In the genomic region with DNA sequence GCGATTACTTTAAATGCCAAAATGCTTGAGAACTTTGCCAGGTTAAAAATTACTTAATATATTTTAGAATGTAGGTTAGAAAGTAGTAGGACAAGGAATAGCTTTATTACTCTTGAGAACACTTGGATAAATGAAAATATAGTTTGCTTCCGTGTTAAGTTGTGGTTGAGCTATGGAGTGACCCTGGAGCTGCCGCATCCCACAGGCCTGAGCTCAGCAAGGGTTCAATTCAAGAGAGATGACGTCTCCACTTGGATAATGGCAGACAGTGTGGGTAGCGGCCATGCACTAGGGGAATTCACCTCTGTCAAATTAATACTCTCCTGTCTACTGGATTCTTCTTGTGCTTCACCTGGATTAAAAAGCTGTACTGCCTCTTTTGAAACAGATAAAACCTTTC, we compare ENCODE assay signal across 18 cellular contexts.
"Had no signal": no experiment of that assay in that cellular context is flagged by ENCODE, and none has a peak within 500 bp of the region (broad histone marks: within the 10 kb centered on the region; RNA-seq: fewer than 3 reads in every experiment).

No MANE protein-coding gene starts in this region.

- ATAC-seq: esophagus mucosa; heart left ventricle; left lobe of liver; naive thymus-derived CD8-positive, alpha-beta T cell; right cardiac atrium had no signal

- DNase-seq: effector CD4-positive, alpha-beta T cell; heart left ventricle; hippocampal formation; islet precursor cell; naive thymus-derived CD8-positive, alpha-beta T cell; nucleus accumbens; ovary; stimulated activated CD4-positive, alpha-beta T cell treated with anti-CD3 and anti-CD28 coated beads, Interleukin-2, amount 100 ng/mL, for 48 hours; stimulated activated naive CD4-positive, alpha-beta T cell treated with Interleukin-2 at 50 U/mL for 16 hours; trophoblast cell; uterus had no signal

- H3K9me3 ChIP-seq: heart left ventricle, ovary, uterus had no signal

- H3K27ac ChIP-seq: coronary artery, heart left ventricle, ovary, uterus had no signal

- H3K4me3 ChIP-seq: coronary artery, heart left ventricle, ovary, smooth muscle cell, uterus had no signal

- H3K27ac Mint-ChIP-seq: progenitor cell of endocrine pancreas had no signal

- H3K4me1 ChIP-seq: heart left ventricle, uterus had no signal

- H3K4me3 Mint-ChIP-seq: naive thymus-derived CD8-positive, alpha-beta T cell; neural crest cell had no signal

- H3K27me3 ChIP-seq: heart left ventricle, ovary, uterus had no signal

- H3K9me3 Mint-ChIP-seq: naive thymus-derived CD8-positive, alpha-beta T cell; neural crest cell had no signal

- H3K36me3 ChIP-seq: ovary, uterus had no signal

- H3K27me3 Mint-ChIP-seq: naive thymus-derived CD8-positive, alpha-beta T cell; progenitor cell of endocrine pancreas had no signal
